9 cellular contexts compared by ENCODE assay signal in the genomic region with DNA sequence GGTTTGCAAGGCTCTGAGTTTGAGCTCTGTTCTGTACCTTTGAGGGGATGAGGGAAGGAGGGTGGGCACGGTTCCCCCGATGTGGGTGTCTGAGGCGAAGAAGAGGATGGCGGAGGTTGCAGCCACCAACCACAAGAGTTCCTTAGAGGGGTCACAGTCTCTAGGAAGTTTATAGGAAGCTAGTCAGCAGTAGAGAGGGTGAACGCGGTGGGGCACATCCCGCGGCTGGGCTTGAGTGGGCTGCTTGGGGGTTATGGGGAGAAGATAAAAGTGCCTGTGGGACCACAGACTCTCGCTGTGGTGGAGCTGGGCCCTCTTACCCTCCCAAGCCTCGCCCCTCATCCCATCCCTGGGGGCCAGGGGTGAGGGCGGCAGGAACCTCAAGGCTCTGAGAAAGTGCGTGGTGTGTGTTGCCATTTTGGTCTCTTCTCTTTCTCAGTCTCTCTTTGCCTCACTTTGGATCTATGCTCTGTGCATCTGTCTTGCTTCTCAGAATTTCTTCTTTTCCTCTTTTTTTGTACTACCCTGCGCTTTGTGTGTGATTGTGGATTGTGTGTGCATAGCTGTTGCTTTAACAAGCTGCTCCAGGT. TPM values are rescaled to one million over a fixed set of nuclear protein-coding genes. Genes with fewer than 3 reads are reported as not detected.
A peak's percentile ranks its signal among the peaks of the same experiment; 100 is the strongest.
DNase-seq lines count a peak whose midpoint lies in the region; ATAC-seq, FAIRE-seq and TF ChIP-seq lines count a peak whose summit lies in the region.
"Had no signal": no experiment of that assay in that cellular context is flagged by ENCODE, and none has a peak within 500 bp of the region (broad histone marks: within the 10 kb centered on the region; RNA-seq: fewer than 3 reads in every experiment).

No MANE protein-coding gene starts in this region.

- H3K27ac Mint-ChIP-seq in GM23338 (no peak overlapping the region), T-helper 17 cell (peak overlapping the region; percentile 99)

- H3K27me3 Mint-ChIP-seq in GM23338 (ENCODE audit: insufficient read depth, low read depth, poor library complexity) (peaks cover 18% of the 10 kb centered on the region), T-helper 17 cell (no peaks in the 10 kb centered on the region)

- no peaks in the 10 kb centered on the region for H3F3A ChIP-seq in GM23338 (replicated peaks; ENCODE audit: low read depth)

- H3K4me3 Mint-ChIP-seq in GM23338 (no peak overlapping the region), T-helper 17 cell (peak overlapping the region; percentile 100)

- H3K9ac ChIP-seq in fibroblast of lung (ENCODE audit: insufficient read depth, low read length): no peak overlapping the region

- H3K4me3 ChIP-seq in GM23338: no peak overlapping the region
- peak overlapping the region in 3 of 4 experiments; percentile 21 to 43 (median 30) for H3K4me3 ChIP-seq in fibroblast of lung (replicated peaks in 1 of 4; ENCODE audit: control extremely low read depth in 1 of 4, insufficient read depth in 1 of 4, low read depth in 3 of 4, low read length in 4 of 4)
- H3K4me3 ChIP-seq in skin epidermis: peak overlapping the region; percentile 1 to 48 (median 34)

- no peak for ATAC-seq in GM23338
- ATAC-seq in T-helper 17 cell: peak; percentile 14
- no peak for ATAC-seq in GM18870 (IDR thresholded peaks at IDR 0.05; ENCODE audit: unreplicated experiment)

- H3K36me3 Mint-ChIP-seq in GM23338 (ENCODE audit: low read depth): no peaks in the 10 kb centered on the region; the same call in 2 of the 3 replicates
- peaks cover 15% of the 10 kb centered on the region for H3K36me3 Mint-ChIP-seq in T-helper 17 cell (ENCODE audit: low read depth)

- H3K27me3 ChIP-seq in GM23338 (ENCODE audit: insufficient read depth) (no peaks in the 10 kb centered on the region), fibroblast of lung (ENCODE audit: control insufficient read depth, insufficient read depth, low read length) (no peaks in the 10 kb centered on the region)

- peaks cover 23% of the 10 kb centered on the region for H3K4me1 Mint-ChIP-seq in GM23338
- H3K4me1 Mint-ChIP-seq in T-helper 17 cell: peaks cover 59% of the 10 kb centered on the region

- H2AFZ ChIP-seq in GM23338: peak overlapping the region; percentile 78; the same call in 1 of the 2 replicates
- H2AFZ ChIP-seq in fibroblast of lung (ENCODE audit: low read length): no peak overlapping the region

- H4K20me1 ChIP-seq in GM23338 (replicated peaks; ENCODE audit: insufficient read depth) (no peaks in the 10 kb centered on the region), fibroblast of lung (ENCODE audit: control insufficient read depth, extremely low read depth, insufficient read depth, low read length) (no peaks in the 10 kb centered on the region)

- no peak for TF ChIP-seq CTCF in GM23338 (conservative IDR thresholded peaks at IDR 0.05; ENCODE audit: low read depth in 2 of 2)
- TF ChIP-seq CTCF in fibroblast of lung (conservative IDR thresholded peaks at IDR 0.05 in 1 of 2, IDR thresholded peaks at IDR 0.05 in 1 of 2; ENCODE audit: low read depth in 1 of 2, low read length in 2 of 2): no peak

- no peaks in the 10 kb centered on the region for H3K79me2 ChIP-seq in GM23338 (replicated peaks; ENCODE audit: insufficient read depth)
- peaks cover 24% of the 10 kb centered on the region for H3K79me2 ChIP-seq in fibroblast of lung (ENCODE audit: control insufficient read depth, insufficient read depth, low read length)

- H3K9me2 ChIP-seq in GM23338 (ENCODE audit: insufficient read depth): no peaks in the 10 kb centered on the region

- H3K27ac ChIP-seq in GM23338 (ENCODE audit: low read depth) (no peak overlapping the region), fibroblast of lung (ENCODE audit: insufficient read depth, low read length) (peak overlapping the region; percentile 20), skin epidermis (peak overlapping the region in 20 of 21 experiments; percentile 7 to 93 (median 56))

- H3K4me2 ChIP-seq in GM23338 (no peak overlapping the region), fibroblast of lung (ENCODE audit: extremely low read depth, insufficient read depth, low read length) (peak overlapping the region; percentile 49)

- H3K4me1 ChIP-seq in GM23338 (ENCODE audit: insufficient read depth) (peaks cover 14% of the 10 kb centered on the region), fibroblast of lung (ENCODE audit: control insufficient read depth, extremely low read depth, insufficient read depth, low read length) (peaks cover 3% of the 10 kb centered on the region)

- H3K36me3 ChIP-seq in GM23338 (ENCODE audit: insufficient read depth) (no peaks in the 10 kb centered on the region), fibroblast of lung (ENCODE audit: control insufficient read depth, insufficient read depth, low read length) (peaks cover 3% of the 10 kb centered on the region)

- DNase-seq in GM23338 (ENCODE audit: low spot score): no peak
- no peak for DNase-seq in T-helper 17 cell
- DNase-seq in fibroblast of lung (ENCODE audit: low read depth in 2 of 2): no peak
- DNase-seq in nucleus accumbens (lab: John Stamatoyannopoulos, UW): no peak
- no peak for DNase-seq in GM19239 (ENCODE audit: insufficient read length, low spot score)
- no peak for DNase-seq in putamen (ENCODE audit: low spot score)
- DNase-seq: NCI-H82 had no signal

- no peak for FAIRE-seq in GM19239 (lab: Jason Lieb, UNC)

- H3K9me3 ChIP-seq in T-helper 17 cell (ENCODE audit: control insufficient read depth, low read length, poor library complexity, severe bottlenecking): no peaks in the 10 kb centered on the region
- no peaks in the 10 kb centered on the region for H3K9me3 ChIP-seq in fibroblast of lung (ENCODE audit: control insufficient read depth, insufficient read depth, low read depth, low read length)

- no peaks in the 10 kb centered on the region for H3K9me3 Mint-ChIP-seq in GM23338

TF ChIP-seq in GM23338, 12 proteins besides CTCF, POLR2A, EP300 and RAD21:
- TF ChIP-seq ZNF114 (CRISPR knock-in tag; IDR thresholded peaks at IDR 0.05) (no peak), STAT1 (IDR thresholded peaks at IDR 0.05; ENCODE audit: unreplicated experiment) (no peak), ZNF331 (CRISPR knock-in tag; IDR thresholded peaks at IDR 0.05; ENCODE audit: low read depth) (no peak), POLR2AphosphoS5 (IDR thresholded peaks at IDR 0.05; ENCODE audit: low read depth) (no peak)
- TF ChIP-seq, protein P1, sequence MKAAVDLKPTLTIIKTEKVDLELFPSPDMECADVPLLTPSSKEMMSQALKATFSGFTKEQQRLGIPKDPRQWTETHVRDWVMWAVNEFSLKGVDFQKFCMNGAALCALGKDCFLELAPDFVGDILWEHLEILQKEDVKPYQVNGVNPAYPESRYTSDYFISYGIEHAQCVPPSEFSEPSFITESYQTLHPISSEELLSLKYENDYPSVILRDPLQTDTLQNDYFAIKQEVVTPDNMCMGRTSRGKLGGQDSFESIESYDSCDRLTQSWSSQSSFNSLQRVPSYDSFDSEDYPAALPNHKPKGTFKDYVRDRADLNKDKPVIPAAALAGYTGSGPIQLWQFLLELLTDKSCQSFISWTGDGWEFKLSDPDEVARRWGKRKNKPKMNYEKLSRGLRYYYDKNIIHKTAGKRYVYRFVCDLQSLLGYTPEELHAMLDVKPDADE (IDR thresholded peaks at IDR 0.05): no peak

RNA-seq across cellular contexts. Expression of a gene that starts 2.7 kb away (rescaled TPM):
- total RNA-seq in GM23338 (2014; rRNA removed; shearing (Covaris generic)): 1.5 and 2.2 TPM in 2 replicates
- polyA plus RNA-seq in GM23338 (2016; fragmentation: Nextera tagmentation; extraction: Ambion mirVana) (2.0 and 2.1 TPM in 2 replicates), fibroblast of lung (50.8 and 152 TPM in 2 replicates)
- total RNA-seq in T-helper 17 cell (100 to 1,000 TPM; 187 to 205 TPM), fibroblast of lung (14.4 and 27.2 TPM in 2 replicates)
- 53.8 and 172 TPM in 2 replicates for polyA plus RNA-seq in fibroblast of lung (2012)
- polyA minus RNA-seq in fibroblast of lung (ENCODE audit: low replicate concordance): 75.4 and 190 TPM in 2 replicates

RNA-seq across cellular contexts. Expression of a gene that starts 19.7 kb away (rescaled TPM):
- 1.0 and 4.7 TPM in 2 replicates for total RNA-seq in GM23338 (2014; rRNA removed; shearing (Covaris generic))
- polyA plus RNA-seq in GM23338 (2016; fragmentation: Nextera tagmentation; extraction: Ambion mirVana): 3.7 and 3.9 TPM in 2 replicates
- 1 to 10 TPM; 3.8 to 4.6 TPM for total RNA-seq in T-helper 17 cell
- total RNA-seq in fibroblast of lung: 0.17 and 0.26 TPM in 2 replicates
- polyA plus RNA-seq in fibroblast of lung: 0.09 and 0.17 TPM in 2 replicates
- 0.16 and 0.65 TPM in 2 replicates for polyA plus RNA-seq in fibroblast of lung (2012)
- polyA minus RNA-seq in fibroblast of lung (ENCODE audit: low replicate concordance): 0.63 and 0.67 TPM in 2 replicates

RNA-seq across cellular contexts. Expression of a gene that starts 25.9 kb away (rescaled TPM):
- 82.4 and 111 TPM in 2 replicates for total RNA-seq in GM23338 (2014; rRNA removed; shearing (Covaris generic))
- polyA plus RNA-seq in GM23338 (2016; fragmentation: Nextera tagmentation; extraction: Ambion mirVana): 238 and 270 TPM in 2 replicates
- 10 to 100 TPM in 1 of 2 donors, 1 to 10 TPM in 1; 7.0 to 12.0 TPM for total RNA-seq in T-helper 17 cell
- total RNA-seq in fibroblast of lung: 29.5 and 63.6 TPM in 2 replicates
- 269 and 312 TPM in 2 replicates for polyA plus RNA-seq in fibroblast of lung
- polyA plus RNA-seq in fibroblast of lung (2012): 689 and 844 TPM in 2 replicates
- 1,246 and 1,454 TPM in 2 replicates for polyA minus RNA-seq in fibroblast of lung (ENCODE audit: low replicate concordance)

RNA-seq across cellular contexts. Expression of a gene that starts 29.6 kb away (rescaled TPM):
- total RNA-seq in GM23338 (2014; rRNA removed; shearing (Covaris generic)): 3.0 and 5.0 TPM in 2 replicates
- polyA plus RNA-seq in GM23338 (2016; fragmentation: Nextera tagmentation; extraction: Ambion mirVana) (4.7 and 5.0 TPM in 2 replicates), fibroblast of lung (3.3 and 5.6 TPM in 2 replicates)
- total RNA-seq in T-helper 17 cell (under 1 TPM in 1 of 2 donors, not detected in 1; 0.63 TPM), fibroblast of lung (11.1 and 11.8 TPM in 2 replicates)
- 8.5 and 14.1 TPM in 2 replicates for polyA plus RNA-seq in fibroblast of lung (2012)
- polyA minus RNA-seq in fibroblast of lung (ENCODE audit: low replicate concordance): 10.3 and 26.0 TPM in 2 replicates

RNA-seq across cellular contexts. Expression of a gene that starts 36.2 kb away (rescaled TPM):
- total RNA-seq in GM23338 (2014; rRNA removed; shearing (Covaris generic)): 38.2 and 39.2 TPM in 2 replicates
- polyA plus RNA-seq in GM23338 (2016; fragmentation: Nextera tagmentation; extraction: Ambion mirVana) (15.8 and 16.4 TPM in 2 replicates), fibroblast of lung (39.8 and 44.0 TPM in 2 replicates)
- total RNA-seq in T-helper 17 cell (1 to 10 TPM in 1 of 2 donors, under 1 TPM in 1; 0.97 to 1.3 TPM), fibroblast of lung (72.4 and 96.3 TPM in 2 replicates)
- polyA plus RNA-seq in fibroblast of lung (2012): 103 and 104 TPM in 2 replicates
- polyA minus RNA-seq in fibroblast of lung (ENCODE audit: low replicate concordance): 54.0 and 58.8 TPM in 2 replicates
